Comparison of ENCODE assay signal across 11 cellular contexts in the genomic region with DNA sequence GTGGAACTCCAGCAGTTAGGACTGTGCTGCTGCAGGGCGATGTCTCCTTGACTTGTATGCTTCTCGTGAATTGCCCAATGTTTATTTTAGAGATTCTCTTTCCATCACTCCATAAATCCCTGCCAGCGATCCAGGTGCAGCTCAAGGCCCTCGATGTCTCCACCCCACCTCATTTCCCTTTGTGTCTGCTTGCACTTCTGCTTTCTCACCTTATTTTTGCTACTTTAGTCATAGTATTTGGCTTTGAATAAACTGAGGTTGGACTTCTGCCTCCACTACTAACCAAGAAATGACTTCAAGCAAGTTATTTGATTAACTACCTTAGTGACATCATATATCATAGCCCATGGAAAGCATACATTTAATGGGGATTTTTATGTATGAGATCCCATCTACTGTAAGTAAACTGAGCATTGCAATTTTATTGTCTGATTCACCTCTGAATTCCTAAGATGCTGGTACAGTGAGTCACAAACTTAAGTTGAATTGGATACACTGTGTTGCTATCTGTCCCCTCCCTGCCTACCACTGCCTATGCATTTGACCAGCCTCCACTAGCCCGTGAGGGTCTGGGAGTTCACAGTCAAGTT.
DNase-seq lines count a peak whose midpoint lies in the region; ATAC-seq and TF ChIP-seq lines count a peak whose summit lies in the region.
"Had no signal": no experiment of that assay in that cellular context is flagged by ENCODE, and none has a peak within 500 bp of the region (broad histone marks: within the 10 kb centered on the region; RNA-seq: fewer than 3 reads in every experiment).

No MANE protein-coding gene starts in this region.

- H3K4me2 ChIP-seq in BLaER1 treated with 17β-estradiol and CSF1 and Interleukin-3, amounts not matched to agents 10 nM and 100 nM = peak overlapping the region in 9 of 11 experiments; percentile 26 to 77 (median 55); a peak in 13 of 22 replicates
- no peak overlapping the region for H3K4me2 ChIP-seq in IMR-90 (ENCODE audit: low read depth, low read length)

- H2BK5ac ChIP-seq in IMR-90 (ENCODE audit: low read depth, low read length, poor library complexity, severe bottlenecking) = peak overlapping the region; percentile 35

- H4K20me1 ChIP-seq in BLaER1 treated with 17β-estradiol and CSF1 and Interleukin-3, amounts not matched to agents 10 nM and 100 nM = no peaks in the 10 kb centered on the region
- no peaks in the 10 kb centered on the region for H4K20me1 ChIP-seq in IMR-90 (ENCODE audit: insufficient read depth, low read length)

- in situ Hi-C loops in IMR-90 (cut with MboI; ENCODE audit: low sequenced_read_pairs) = no loop called here

- peaks cover 10 to 27% (median 23%) of the 10 kb centered on the region in 10 experiments for H3K4me1 ChIP-seq in BLaER1 treated with 17β-estradiol and CSF1 and Interleukin-3, amounts not matched to agents 10 nM and 100 nM
- no peaks in the 10 kb centered on the region for H3K4me1 ChIP-seq in IMR-90 (ENCODE audit: control insufficient read depth, insufficient read depth, low read length)
- H3K4me1 ChIP-seq in tibial nerve = no peaks in the 10 kb centered on the region

- no peak overlapping the region for H4K8ac ChIP-seq in IMR-90 (ENCODE audit: low read depth in 2 of 2, low read length in 2 of 2)

- no peak for TF ChIP-seq EP300 in tibial nerve (IDR thresholded peaks at IDR 0.05)

- CTCF ChIA-PET in IMR-90 (lab: Yijun Ruan, JAX) = no interaction called here

- no peak overlapping the region for H3K14ac ChIP-seq in IMR-90 (replicated peaks; ENCODE audit: low read depth, low read length)

- no peak overlapping the region for H3K27ac ChIP-seq in BLaER1 treated with 17β-estradiol and CSF1 and Interleukin-3, amounts not matched to agents 10 nM and 100 nM
- H3K27ac ChIP-seq in IMR-90 (ENCODE audit: insufficient read depth, low read length) (no peak overlapping the region), tibial nerve (no peak overlapping the region)

- POLR2A ChIA-PET in IMR-90 (lab: Charles Lee; ENCODE audit: unreplicated experiment) = no interaction called here

- no peak for TF ChIP-seq RAD21 in IMR-90 (IDR thresholded peaks at IDR 0.05; ENCODE audit: low read length)

- intact Hi-C loops in IMR-90 (cut with micrococcal nuclease) = no loop called here

- no CpG with 5 or more reads among the region's 5 CpGs for WGBS in IMR-90 (ENCODE audit: extremely low coverage in 2 of 2, insufficient read length in 1 of 2), 2 experiments
- 60 to 85% methylated on average over 5 of the region's 5 CpGs for WGBS in tibial nerve, 2 donors

- H3K27me3 ChIP-seq in BLaER1 treated with 17β-estradiol and CSF1 and Interleukin-3, amounts not matched to agents 10 nM and 100 nM = no peaks in the 10 kb centered on the region
- H3K27me3 ChIP-seq in IMR-90 (ENCODE audit: control insufficient read depth, insufficient read depth, low read length) = no peaks in the 10 kb centered on the region
- H3K27me3 ChIP-seq in tibial nerve = no peaks in the 10 kb centered on the region

- no peak overlapping the region for H2AK9ac ChIP-seq in IMR-90 (replicated peaks; ENCODE audit: low read depth, low read length, poor library complexity)

- H2BK20ac ChIP-seq in IMR-90 (ENCODE audit: low read depth, low read length) = no peak overlapping the region

- no peak overlapping the region for H2BK15ac ChIP-seq in IMR-90 (ENCODE audit: low read depth, low read length)

- H3K79me1 ChIP-seq in IMR-90 (ENCODE audit: low read depth in 1 of 2, low read length in 2 of 2) = no peaks in the 10 kb centered on the region

- no peak overlapping the region for H4K91ac ChIP-seq in IMR-90 (ENCODE audit: insufficient read depth, low read depth, low read length)

- H2BK120ac ChIP-seq in IMR-90 (ENCODE audit: low read depth, low read length) = no peak overlapping the region

- no peaks in the 10 kb centered on the region; the same call in 1 of the 2 replicates for H3K9me1 ChIP-seq in IMR-90 (ENCODE audit: insufficient read depth, low read length)

- H3K18ac ChIP-seq in IMR-90 (ENCODE audit: low read depth, low read length) = no peak overlapping the region

- no peak overlapping the region for H3K4ac ChIP-seq in IMR-90 (ENCODE audit: low read depth, low read length)

- DNase-seq in IMR-90 (peak; percentile 44), SHP77 treated with DMSO at 0.1 percent for 48 hours (lab: John Stamatoyannopoulos, UW) (peak; percentile 96), islet precursor cell (peak; percentile 77), tibial nerve (ENCODE audit: low spot score in 2 of 2) (no peak), germinal center (ENCODE audit: low spot score) (no peak)
- DNase-seq in stimulated activated naive CD4-positive, alpha-beta T cell treated with Interleukin-2 at 50 U/mL for 16 hours (lab: John Stamatoyannopoulos, UW) = no peak
- DNase-seq: activated CD4-positive, alpha-beta T cell treated with anti-CD3 and anti-CD28 coated beads, Interleukin-2, amount 10 ng/mL, durations not matched to agents 24 days and 14 days; activated naive CD4-positive, alpha-beta T cell treated with anti-CD3 and anti-CD28 coated beads, Interleukin-2, amount 50 U/mL, for 16 hours; CD4-positive, alpha-beta T cell had no signal

- no peak overlapping the region for H2AK5ac ChIP-seq in IMR-90 (ENCODE audit: low read depth, low read length)

- no peak overlapping the region for H3K4me3 ChIP-seq in BLaER1 treated with 17β-estradiol and CSF1 and Interleukin-3, amounts not matched to agents 10 nM and 100 nM
- H3K4me3 ChIP-seq in IMR-90 (ENCODE audit: insufficient read depth, low read depth, low read length) (no peak overlapping the region), tibial nerve (no peak overlapping the region)

- H3K9ac ChIP-seq in BLaER1 treated with 17β-estradiol and CSF1 and Interleukin-3, amounts not matched to agents 10 nM and 100 nM = no peak overlapping the region
- H3K9ac ChIP-seq in IMR-90 (ENCODE audit: low read depth, low read length) = no peak overlapping the region

- H3K36me3 ChIP-seq in BLaER1 treated with 17β-estradiol and CSF1 and Interleukin-3, amounts not matched to agents 10 nM and 100 nM = no peaks in the 10 kb centered on the region
- H3K36me3 ChIP-seq in IMR-90 (ENCODE audit: control insufficient read depth, insufficient read depth, low read length) (no peaks in the 10 kb centered on the region), tibial nerve (no peaks in the 10 kb centered on the region)

- dilution Hi-C loops in IMR-90 (cut with HindIII; ENCODE audit: low sequenced_read_pairs, unreplicated experiment) = no loop called here

- no peaks in the 10 kb centered on the region for H3K9me3 ChIP-seq in BLaER1 treated with 17β-estradiol and CSF1 and Interleukin-3, amounts not matched to agents 10 nM and 100 nM (replicated peaks in 1 of 11)
- H3K9me3 ChIP-seq in IMR-90 (ENCODE audit: control insufficient read depth, insufficient read depth, low read length) (no peaks in the 10 kb centered on the region), tibial nerve (no peaks in the 10 kb centered on the region)

- H3K56ac ChIP-seq in IMR-90 (ENCODE audit: extremely low read depth, insufficient read depth, low read length) = no peak overlapping the region

- no peak overlapping the region for H4K5ac ChIP-seq in IMR-90 (ENCODE audit: low read depth, low read length)

- H2AFZ ChIP-seq in IMR-90 (replicated peaks; ENCODE audit: low read length, poor library complexity) = no peak overlapping the region

- H3K23ac ChIP-seq in IMR-90 (ENCODE audit: low read depth, low read length) = no peak overlapping the region

- TF ChIP-seq CTCF in IMR-90 (conservative IDR thresholded peaks at IDR 0.05; ENCODE audit: low read depth, low read length) = no peak
- TF ChIP-seq CTCF in tibial nerve (IDR thresholded peaks at IDR 0.05) = no peak

- TF ChIP-seq POLR2A in IMR-90 (IDR thresholded peaks at IDR 0.05; ENCODE audit: low read depth, low read length) (no peak), tibial nerve (IDR thresholded peaks at IDR 0.05) (no peak)

- no TSS peak for BruUV-seq in IMR-90 (replicated peaks; lab: Mats Ljungman, UMichigan)

- no peak for ATAC-seq in IMR-90 (ENCODE audit: low read depth)
- no peak for ATAC-seq in HG02798 (IDR thresholded peaks at IDR 0.05; ENCODE audit: poor library complexity, unreplicated experiment)

TF ChIP-seq in IMR-90, 13 proteins besides CTCF, POLR2A, EP300 and RAD21:
- TF ChIP-seq MAZ (IDR thresholded peaks at IDR 0.05; ENCODE audit: borderline replicate concordance, low read depth, low read length) (no peak), NFE2L2 (IDR thresholded peaks at IDR 0.05; ENCODE audit: low read depth, low read length) (no peak), MXI1 (IDR thresholded peaks at IDR 0.05; ENCODE audit: borderline replicate concordance, low read depth, low read length) (no peak), ELK1 (IDR thresholded peaks at IDR 0.05; ENCODE audit: borderline replicate concordance, low read depth, low read length) (no peak), USF2 (IDR thresholded peaks at IDR 0.05; ENCODE audit: low read depth, low read length) (no peak), FOS (IDR thresholded peaks at IDR 0.05; ENCODE audit: low read depth, low read length) (no peak), CHD1 (IDR thresholded peaks at IDR 0.05; ENCODE audit: low read depth, low read length) (no peak), SMC3 (IDR thresholded peaks at IDR 0.05; ENCODE audit: low read depth, low read length) (no peak), RFX5 (IDR thresholded peaks at IDR 0.05; ENCODE audit: low read depth, low read length) (no peak), MAFK (IDR thresholded peaks at IDR 0.05; ENCODE audit: low read depth, low read length) (no peak), RCOR1 (IDR thresholded peaks at IDR 0.05; ENCODE audit: insufficient replicate concordance, low read length) (no peak), CEBPB (IDR thresholded peaks at IDR 0.05; ENCODE audit: low read depth, low read length) (no peak), BHLHE40 (IDR thresholded peaks at IDR 0.05; ENCODE audit: low read depth, low read length) (no peak)
TF ChIP-seq in IMR-90: peak in this region for 0.

Comparison
In these comparisons a context has a peak if more than half of its experiments do, and no peak if none do; other contexts are left out.
1. DNase-seq: peak in IMR-90 (single experiment), SHP77 treated with DMSO at 0.1 percent for 48 hours (single experiment) and islet precursor cell (single experiment); none in tibial nerve (0 of 2), stimulated activated naive CD4-positive, alpha-beta T cell treated with Interleukin-2 at 50 U/mL for 16 hours (single experiment) and germinal center (single experiment).